Comparison of ENCODE assay signal across 16 cellular contexts in the genomic region with DNA sequence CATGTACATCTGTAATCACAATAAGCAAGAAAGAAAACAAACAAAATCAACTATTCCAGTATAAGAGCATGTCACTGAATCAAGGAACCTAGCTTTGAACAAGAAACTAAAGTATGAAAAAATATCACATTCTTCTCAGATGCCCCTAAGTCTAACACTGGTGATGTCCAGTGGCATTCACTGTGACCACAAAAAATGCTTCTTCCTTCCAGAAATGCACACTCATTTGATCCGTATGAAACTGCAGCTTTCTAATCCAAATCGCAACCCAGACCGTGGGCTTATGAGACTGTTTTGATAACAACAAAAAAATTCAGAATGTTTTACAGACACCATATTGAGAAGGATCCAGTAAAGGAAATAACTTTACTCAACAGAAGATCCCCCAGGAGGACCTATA.
DNase-seq lines count a peak whose midpoint lies in the region; ATAC-seq and TF ChIP-seq lines count a peak whose summit lies in the region.
"Had no signal": no experiment of that assay in that cellular context is flagged by ENCODE, and none has a peak within 500 bp of the region (broad histone marks: within the 10 kb centered on the region; RNA-seq: fewer than 3 reads in every experiment).

No MANE protein-coding gene starts in this region.

- no peak overlapping the region for H3K4me2 ChIP-seq in PC-9

- ATAC-seq in HG02885 (IDR thresholded peaks at IDR 0.05; ENCODE audit: poor library complexity, unreplicated experiment) = no peak
- ATAC-seq: activated CD4-positive, CD25-positive, alpha-beta regulatory T cell treated with anti-CD3 and anti-CD28 coated beads, Interleukin-2, amount 50 U/mL, for 24 hours had no signal

- H3K9me3 ChIP-seq in adipocyte (ENCODE audit: control insufficient read depth, low read length) = no peaks in the 10 kb centered on the region
- H3K9me3 ChIP-seq in PC-9 (ENCODE audit: insufficient read depth, low read depth) = no peaks in the 10 kb centered on the region
- H3K9me3 ChIP-seq: thoracic aorta had no signal

- H2AFZ ChIP-seq in PC-9 = no peak overlapping the region

- no peaks in the 10 kb centered on the region for H3K9me2 ChIP-seq in PC-9 (ENCODE audit: insufficient read depth)

- CTCF ChIA-PET in PC-9 (lab: Charles Lee) = interaction anchor here (0.6 kb wide), 1 partner anchor 407 kb away, joined by 3 read pairs; no protein-coding TSS in a partner anchor

- TF ChIP-seq CTCF in fibroblast of pulmonary artery (IDR thresholded peaks at IDR 0.05; ENCODE audit: low read length, missing control alignments) (no peak), PC-9 (conservative IDR thresholded peaks at IDR 0.05) (no peak)

- H3K36me3 ChIP-seq in adipocyte (ENCODE audit: control insufficient read depth, insufficient read depth, low read length, severe bottlenecking) (no peaks in the 10 kb centered on the region), PC-9 (ENCODE audit: low read depth) (no peaks in the 10 kb centered on the region)
- H3K36me3 ChIP-seq: thoracic aorta had no signal

- no peaks in the 10 kb centered on the region for H3F3A ChIP-seq in PC-9 (ENCODE audit: insufficient read depth, low read depth)

- H3K27ac ChIP-seq in PC-9 = no peak overlapping the region
- H3K27ac ChIP-seq: thoracic aorta had no signal

- H3K4me1 ChIP-seq in adipocyte (ENCODE audit: control insufficient read depth, insufficient read depth, low read length) (peaks cover 21% of the 10 kb centered on the region), PC-9 (replicated peaks; ENCODE audit: insufficient read depth) (no peaks in the 10 kb centered on the region)

- no peaks in the 10 kb centered on the region for H3K79me2 ChIP-seq in PC-9 (ENCODE audit: low read depth)

- H3K9ac ChIP-seq in adipocyte (ENCODE audit: low read length) = peak overlapping the region; percentile 48

- intact Hi-C loops in PC-9 (cut with micrococcal nuclease; ENCODE audit: unreplicated experiment) = no loop called here

- no TSS peak for BruUV-seq in PC-9 (replicated peaks; lab: Mats Ljungman, UMichigan)

- DNase-seq in GM04504 (ENCODE audit: low read depth) (peak; percentile 54), adipocyte (ENCODE audit: low read depth) (peak; percentile 80), fibroblast of pulmonary artery (ENCODE audit: low read depth) (peak; percentile 57), PC-9 (no peak), NCI-H1105 (lab: John Stamatoyannopoulos, UW) (no peak), ecto neural progenitor cell (ENCODE audit: low spot score) (no peak)
- DNase-seq: amygdala; CD4-positive, alpha-beta T cell; DMS79; naive B cell; NCI-H2081; NCI-H510A; SHP77 had no signal

- POLR2A ChIA-PET in PC-9 (lab: Charles Lee; ENCODE audit: unreplicated experiment) = no interaction called here

- peak overlapping the region; percentile 29 for H3K4me3 ChIP-seq in adipocyte (ENCODE audit: low read length)
- no peak overlapping the region for H3K4me3 ChIP-seq in fibroblast of pulmonary artery (replicated peaks; ENCODE audit: low read depth, low read length)
- H3K4me3 ChIP-seq in PC-9 = no peak overlapping the region
- H3K4me3 ChIP-seq: thoracic aorta had no signal

- no peaks in the 10 kb centered on the region for H3K27me3 ChIP-seq in adipocyte (replicated peaks; ENCODE audit: control insufficient read depth, insufficient read depth, low read length)
- no peaks in the 10 kb centered on the region for H3K27me3 ChIP-seq in PC-9 (ENCODE audit: insufficient read depth, low read depth)

- H4K20me1 ChIP-seq in PC-9 (ENCODE audit: insufficient read depth) = no peaks in the 10 kb centered on the region

Comparison
In these comparisons a context has a peak if more than half of its experiments do, and no peak if none do; other contexts are left out.
1. DNase-seq: peak in GM04504 (single experiment), adipocyte (single experiment) and fibroblast of pulmonary artery (single experiment); none in PC-9 (0 of 2), NCI-H1105 (single experiment) and ecto neural progenitor cell (single experiment).